ENCODE assay signal across 8 cellular contexts in genomic region chr2:10124538-10125045, GRCh38. TPM values are rescaled to one million over a fixed set of nuclear protein-coding genes. Genes with fewer than 3 reads are reported as not detected.
DNase-seq lines count a peak whose midpoint lies in the region; ATAC-seq, FAIRE-seq and TF ChIP-seq lines count a peak whose summit lies in the region.

No MANE protein-coding gene starts in this region.

- FAIRE-seq in frontal cortex (lab: Jason Lieb, UNC): peak; percentile 52

- peaks cover 53% of the 10 kb centered on the region for H3K4me1 Mint-ChIP-seq in activated T-cell treated with anti-CD3 and anti-CD28 coated beads, Interleukin-2, amount 50 U/mL, for 24 hours (ENCODE audit: low read depth)

- peak; percentile 67 for DNase-seq in COLO829 (ENCODE audit: low spot score)
- peak; percentile 66 for DNase-seq in NCI-H526 treated with DMSO at 0.1 percent for 48 hours (lab: John Stamatoyannopoulos, UW)
- no peak for DNase-seq in activated T-cell treated with anti-CD3 and anti-CD28 coated beads, Interleukin-2, amount 50 U/mL, for 24 hours
- DNase-seq in frontal cortex (ENCODE audit: low spot score in 2 of 2): peak; percentile 52 to 54
- no peak for DNase-seq in retinal pigment epithelial cell (ENCODE audit: low read depth)
- no peak for DNase-seq in HPDE6-E6E7 (ENCODE audit: extremely low spot score)

- H3K4me3 ChIP-seq in HEK293 (ENCODE audit: low read depth, low read length) (peak overlapping the region; percentile 70), retinal pigment epithelial cell (ENCODE audit: low read length) (peak overlapping the region; percentile 74)

- POLR2A ChIA-PET in HEK293 (lab: Yijun Ruan, JAX): interaction anchor here (0.7 to 2.4 kb wide), 5 partner anchors 15 to 323 kb away, joined by 3 to 9 read pairs (median 4); partner anchors contain the start of gene ODC1

- no peaks in the 10 kb centered on the region for H3K9me3 ChIP-seq in HEK293 (ENCODE audit: control insufficient read depth, insufficient read depth, low read depth, low read length)

- peaks cover 37 to 64% of the 10 kb centered on the region in 2 experiments for H3K36me3 ChIP-seq in HEK293 (ENCODE audit: control insufficient read depth in 2 of 2, insufficient read depth in 1 of 2, low read length in 2 of 2)

- H3K4me1 ChIP-seq in HEK293 (ENCODE audit: control insufficient read depth, insufficient read depth, low read length): peaks cover 5% of the 10 kb centered on the region; the same call in 1 of the 2 replicates

- H3K27ac ChIP-seq in HEK293 (ENCODE audit: extremely low read depth, low read depth, low read length): no peak overlapping the region

- CTCF ChIA-PET in HEK293 (lab: Yijun Ruan, JAX): interaction anchor here (0.5 to 7.6 kb wide), 18 partner anchors 9 to 755 kb away, joined by 3 to 71 read pairs (median 4); no protein-coding TSS in a partner anchor

- H3K27ac Mint-ChIP-seq in activated T-cell treated with anti-CD3 and anti-CD28 coated beads, Interleukin-2, amount 50 U/mL, for 24 hours: peak overlapping the region; percentile 94

- TF ChIP-seq CTCF in HEK293 (tag by site-specific recombination; IDR thresholded peaks at IDR 0.05) (peak; percentile 30; the same call in 1 of the 2 replicates), retinal pigment epithelial cell (conservative IDR thresholded peaks at IDR 0.05; ENCODE audit: low read depth, low read length) (peak; percentile 65)

- peaks cover 86% of the 10 kb centered on the region for H3K36me3 Mint-ChIP-seq in activated T-cell treated with anti-CD3 and anti-CD28 coated beads, Interleukin-2, amount 50 U/mL, for 24 hours (ENCODE audit: low read depth)

- peak overlapping the region; percentile 93 for H3K4me3 Mint-ChIP-seq in activated T-cell treated with anti-CD3 and anti-CD28 coated beads, Interleukin-2, amount 50 U/mL, for 24 hours

- no peak for ATAC-seq in HG03135 (IDR thresholded peaks at IDR 0.05; ENCODE audit: unreplicated experiment)

- no peaks in the 10 kb centered on the region for H3K27me3 Mint-ChIP-seq in activated T-cell treated with anti-CD3 and anti-CD28 coated beads, Interleukin-2, amount 50 U/mL, for 24 hours

- H3K9me3 Mint-ChIP-seq in activated T-cell treated with anti-CD3 and anti-CD28 coated beads, Interleukin-2, amount 50 U/mL, for 24 hours: no peaks in the 10 kb centered on the region

TF ChIP-seq in HEK293, 187 proteins besides CTCF, POLR2A, EP300 and RAD21:
- TF ChIP-seq ZNF10 (tag by site-specific recombination; IDR thresholded peaks at IDR 0.05) (0 out of 2 replicates have a peak, but pooled peaks have one; percentile 16), HOXD13 (CRISPR knock-in tag; IDR thresholded peaks at IDR 0.05; ENCODE audit: borderline replicate concordance) (no peak), ZNF654 (tag by site-specific recombination; IDR thresholded peaks at IDR 0.05; ENCODE audit: low read depth) (peak; percentile 76)

RNA-seq across cellular contexts. Expression of gene RRM2, which starts 2.1 kb away (rescaled TPM):
- 4.1 TPM for total RNA-seq in frontal cortex

RNA-seq across cellular contexts. Expression of gene CYS1, which starts 44.4 kb away (rescaled TPM):
- total RNA-seq in frontal cortex: 0.82 TPM

Comparison
In these comparisons a context has a peak if more than half of its experiments do, and no peak if none do; other contexts are left out.
1. DNase-seq: peak in COLO829 (single experiment), NCI-H526 treated with DMSO at 0.1 percent for 48 hours (single experiment) and frontal cortex (2 of 2); none in activated T-cell treated with anti-CD3 and anti-CD28 coated beads, Interleukin-2, amount 50 U/mL, for 24 hours (single experiment), retinal pigment epithelial cell (single experiment) and HPDE6-E6E7 (single experiment).